Comparison of ENCODE assay signal across 16 cellular contexts in genomic region chr4:24044610-24045589, GRCh38.
"Had no signal": no experiment of that assay in that cellular context is flagged by ENCODE, and none has a peak within 500 bp of the region (broad histone marks: within the 10 kb centered on the region; RNA-seq: fewer than 3 reads in every experiment).

No MANE protein-coding gene starts in this region.

- FAIRE-seq: frontal cortex had no signal

- DNase-seq: activated CD4-positive, alpha-beta T cell treated with anti-CD3 and anti-CD28 coated beads, Interleukin-2, amount 10 ng/mL, durations not matched to agents 7 days and 5 days; activated naive CD4-positive, alpha-beta T cell treated with Interleukin-2 at 50 U/mL for 16 hours; activated naive CD8-positive, alpha-beta T cell treated with anti-CD3 and anti-CD28 coated beads, Interleukin-2, amount 50 U/mL, for 24 hours; aorta; effector memory CD4-positive, alpha-beta T cell; head of caudate nucleus; immature natural killer cell; left cardiac atrium; naive B cell; stimulated activated CD4-positive, alpha-beta T cell treated with anti-CD3 and anti-CD28 coated beads, Interleukin-4, amount 100 ng/mL, for 1 hour; stimulated activated naive B cell treated with anti-CD40 and anti-IgM and Interleukin-4, amounts not matched to agents 10 μg/mL and 1 μg/mL and 100 μg/mL, for 72 hours; tibial artery had no signal

- ATAC-seq: activated naive CD8-positive, alpha-beta T cell treated with anti-CD3 and anti-CD28 coated beads, Interleukin-2, amount 50 U/mL, for 24 hours; left cardiac atrium; stimulated activated naive B cell treated with anti-CD40 and anti-IgM and Interleukin-4, amounts not matched to agents 10 μg/mL and 1 μg/mL and 100 μg/mL, for 72 hours had no signal

- H3K4me3 ChIP-seq: breast epithelium, tibial artery, vagina had no signal

- H3K4me1 ChIP-seq: breast epithelium, parathyroid adenoma, tibial artery, vagina had no signal

- H3K36me3 ChIP-seq: breast epithelium, tibial artery, vagina had no signal

- H3K27me3 ChIP-seq: breast epithelium, tibial artery, vagina had no signal

- H3K9me3 ChIP-seq: breast epithelium, tibial artery, vagina had no signal

- H3K27ac ChIP-seq: breast epithelium, parathyroid adenoma, tibial artery, vagina had no signal
